In the genomic region with DNA sequence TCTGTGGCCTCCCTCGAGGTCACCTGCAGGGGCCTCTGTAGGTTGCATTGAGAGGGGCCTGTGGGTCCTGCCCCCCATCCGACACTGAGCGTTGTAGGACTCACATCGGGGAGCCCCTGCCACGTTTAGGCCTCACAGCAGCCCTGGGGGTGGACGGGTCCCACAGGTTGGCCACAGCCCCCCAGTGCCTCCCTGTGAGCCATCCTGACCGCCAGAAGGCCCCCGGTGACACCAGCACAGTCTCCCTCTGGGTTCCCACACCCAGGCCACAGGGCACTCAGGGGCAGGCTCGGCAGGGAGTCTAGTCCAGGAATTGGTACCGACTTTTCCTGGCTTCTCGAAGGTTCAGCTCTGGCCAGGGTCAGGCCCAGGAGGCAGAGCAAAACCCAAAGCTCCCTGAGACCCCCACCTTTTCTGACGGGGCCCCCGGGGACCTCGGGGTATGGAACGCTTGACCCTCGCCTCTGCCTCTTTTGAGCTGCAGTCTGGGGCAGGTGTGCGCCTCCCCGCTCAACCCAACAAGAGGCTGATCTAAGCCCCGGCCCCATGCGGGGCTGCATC, we compare ENCODE assay signal across 12 cellular contexts. TPM values are rescaled to one million over a fixed set of nuclear protein-coding genes. Genes with fewer than 3 reads are reported as not detected.
DNase-seq lines count a peak whose midpoint lies in the region; ATAC-seq and TF ChIP-seq lines count a peak whose summit lies in the region.
"Had no signal": no experiment of that assay in that cellular context is flagged by ENCODE, and none has a peak within 500 bp of the region (broad histone marks: within the 10 kb centered on the region; RNA-seq: fewer than 3 reads in every experiment).

No MANE protein-coding gene starts in this region.

- H3K27ac ChIP-seq in coronary artery (peak overlapping the region; percentile 63 to 94), tibial nerve (peak overlapping the region; percentile 47 to 86 (median 75))
- H3K27ac ChIP-seq in naive thymus-derived CD4-positive, alpha-beta T cell (ENCODE audit: low read depth, low read length) = peak overlapping the region; percentile 96

- TF ChIP-seq POLR2A in tibial nerve (IDR thresholded peaks at IDR 0.05) = no peak

- H3K4me1 ChIP-seq in naive thymus-derived CD4-positive, alpha-beta T cell (ENCODE audit: control insufficient read depth in 2 of 2, insufficient read depth in 2 of 2, low read length in 2 of 2) = peaks cover 0 to 32% of the 10 kb centered on the region in 2 donors
- peaks cover 0 to 33% (median 21%) of the 10 kb centered on the region in 4 donors for H3K4me1 ChIP-seq in tibial nerve

- no peak for TF ChIP-seq CTCF in coronary artery (IDR thresholded peaks at IDR 0.05)
- no peak for TF ChIP-seq CTCF in tibial nerve (IDR thresholded peaks at IDR 0.05)

- H3K27me3 ChIP-seq in naive thymus-derived CD4-positive, alpha-beta T cell (ENCODE audit: control insufficient read depth in 2 of 2, insufficient read depth in 2 of 2, low read length in 2 of 2) = no peaks in the 10 kb centered on the region
- no peaks in the 10 kb centered on the region for H3K27me3 ChIP-seq in tibial nerve

- H3K27ac Mint-ChIP-seq in activated naive CD4-positive, alpha-beta T cell treated with anti-CD3 and anti-CD28 coated beads, Interleukin-2, amount 50 U/mL, for 24 hours = peak overlapping the region; percentile 74
- H3K27ac Mint-ChIP-seq in naive thymus-derived CD4-positive, alpha-beta T cell = peak overlapping the region; percentile 78 to 95 (median 89)

- no peak for DNase-seq in activated naive CD4-positive, alpha-beta T cell treated with Interleukin-2 at 50 U/mL for 16 hours
- DNase-seq in coronary artery (ENCODE audit: low spot score) (no peak), tibial nerve (ENCODE audit: low spot score in 2 of 2) (no peak), UCSD-AML1 (lab: John Stamatoyannopoulos, UW; ENCODE audit: unreplicated experiment) (no peak), OCI-M1 (lab: John Stamatoyannopoulos, UW) (no peak)
- DNase-seq in naive thymus-derived CD4-positive, alpha-beta T cell = no peak
- DNase-seq: activated gamma-delta T cell, EL, NCI-H446 treated with DMSO at 0.1 percent for 48 hours had no signal

- POLR2A ChIA-PET in naive thymus-derived CD4-positive, alpha-beta T cell (lab: Charles Lee) = interaction anchor here (0.9 to 1.9 kb wide), 2 partner anchors 19 to 21 kb away, joined by 3 to 8 read pairs; no protein-coding TSS in a partner anchor

- 83 to 85% methylated on average over 20 of the region's 20 CpGs for WGBS in tibial nerve, 2 donors

- H3K27me3 Mint-ChIP-seq in activated naive CD4-positive, alpha-beta T cell treated with anti-CD3 and anti-CD28 coated beads, Interleukin-2, amount 50 U/mL, for 24 hours = no peaks in the 10 kb centered on the region
- no peaks in the 10 kb centered on the region for H3K27me3 Mint-ChIP-seq in naive thymus-derived CD4-positive, alpha-beta T cell

- CTCF ChIA-PET in naive thymus-derived CD4-positive, alpha-beta T cell (lab: Charles Lee) = no interaction called here

- H3K9me3 ChIP-seq in naive thymus-derived CD4-positive, alpha-beta T cell (ENCODE audit: control insufficient read depth in 2 of 3, low read length in 3 of 3) = no peaks in the 10 kb centered on the region
- H3K9me3 ChIP-seq in tibial nerve = no peaks in the 10 kb centered on the region
- H3K9me3 ChIP-seq: mucosa of descending colon had no signal

- H3K36me3 ChIP-seq in naive thymus-derived CD4-positive, alpha-beta T cell (ENCODE audit: control insufficient read depth in 2 of 3, insufficient read depth in 3 of 3, low read length in 3 of 3) = no peaks in the 10 kb centered on the region
- H3K36me3 ChIP-seq in tibial nerve = no peaks in the 10 kb centered on the region

- H3K9me3 Mint-ChIP-seq in activated naive CD4-positive, alpha-beta T cell treated with anti-CD3 and anti-CD28 coated beads, Interleukin-2, amount 50 U/mL, for 24 hours = no peaks in the 10 kb centered on the region
- no peaks in the 10 kb centered on the region for H3K9me3 Mint-ChIP-seq in naive thymus-derived CD4-positive, alpha-beta T cell

- H3K36me3 Mint-ChIP-seq in activated naive CD4-positive, alpha-beta T cell treated with anti-CD3 and anti-CD28 coated beads, Interleukin-2, amount 50 U/mL, for 24 hours = peaks cover 4% of the 10 kb centered on the region
- H3K36me3 Mint-ChIP-seq in naive thymus-derived CD4-positive, alpha-beta T cell = peaks cover 0 to 3% (median 0%) of the 10 kb centered on the region in 5 donors

- H3K4me3 ChIP-seq in coronary artery (no peak overlapping the region), tibial nerve (no peak overlapping the region)
- no peak overlapping the region for H3K4me3 ChIP-seq in naive thymus-derived CD4-positive, alpha-beta T cell (ENCODE audit: low read length)
- H3K4me3 ChIP-seq: mucosa of descending colon had no signal

- intact Hi-C loops in naive thymus-derived CD4-positive, alpha-beta T cell (cut with micrococcal nuclease) = no loop called here

- no peak for TF ChIP-seq EP300 in tibial nerve (IDR thresholded peaks at IDR 0.05)

- H3K4me1 Mint-ChIP-seq in activated naive CD4-positive, alpha-beta T cell treated with anti-CD3 and anti-CD28 coated beads, Interleukin-2, amount 50 U/mL, for 24 hours = peaks cover 29% of the 10 kb centered on the region
- peaks cover 0 to 30% (median 6%) of the 10 kb centered on the region in 7 donors for H3K4me1 Mint-ChIP-seq in naive thymus-derived CD4-positive, alpha-beta T cell

- no peak for ATAC-seq in naive thymus-derived CD4-positive, alpha-beta T cell
- no peak for ATAC-seq in GM18873 (IDR thresholded peaks at IDR 0.05; ENCODE audit: low FRiP score, unreplicated experiment)

- H3K4me3 Mint-ChIP-seq in activated naive CD4-positive, alpha-beta T cell treated with anti-CD3 and anti-CD28 coated beads, Interleukin-2, amount 50 U/mL, for 24 hours = no peak overlapping the region
- peak overlapping the region in 5 of 10 donors; percentile 5 to 75 (median 40) for H3K4me3 Mint-ChIP-seq in naive thymus-derived CD4-positive, alpha-beta T cell

RNA-seq across cellular contexts. Expression of gene POFUT2, which starts 13.9 kb away (rescaled TPM):
- 10 to 100 TPM; 20.1 to 53.3 (median 47.8) TPM for total RNA-seq in naive thymus-derived CD4-positive, alpha-beta T cell
- 1 to 10 TPM; 3.8 to 5.4 TPM for polyA plus RNA-seq in naive thymus-derived CD4-positive, alpha-beta T cell
- 10 to 100 TPM; 19.5 to 66.3 (median 35.1) TPM for total RNA-seq in tibial nerve
